ENCODE assay signal across 10 cellular contexts in genomic region chr3:172126741-172127140, GRCh38.
DNase-seq lines count a peak whose midpoint lies in the region; TF ChIP-seq lines count a peak whose summit lies in the region.
"Had no signal": no experiment of that assay in that cellular context is flagged by ENCODE, and none has a peak within 500 bp of the region (broad histone marks: within the 10 kb centered on the region; RNA-seq: fewer than 3 reads in every experiment).

No MANE protein-coding gene starts in this region.

- no peaks in the 10 kb centered on the region; the same call in 1 of the 2 replicates for H3K9me3 ChIP-seq in HUES6 (ENCODE audit: control insufficient read depth, insufficient read depth, low read depth, low read length)
- no peaks in the 10 kb centered on the region for H3K9me3 ChIP-seq in muscle layer of colon (ENCODE audit: low read length)
- no peaks in the 10 kb centered on the region for H3K9me3 ChIP-seq in tibial artery

- DNase-seq in choroid plexus epithelial cell (ENCODE audit: low read depth) = peak; percentile 57
- no peak for DNase-seq in tibial artery
- no peak for DNase-seq in NCI-H2227 treated with DMSO at 0.1 percent for 48 hours (lab: John Stamatoyannopoulos, UW)
- no peak for DNase-seq in stimulated activated CD4-positive, alpha-beta T cell treated with anti-CD3 and anti-CD28 coated beads, Interleukin-15, amount 100 ng/mL, for 24 hours
- DNase-seq in HEK293T (ENCODE audit: extremely low spot score) = no peak
- DNase-seq: activated T-cell treated with anti-CD3 and anti-CD28 coated beads for 4 hours, DMS53 had no signal

- H3K4me1 ChIP-seq in HUES6 (ENCODE audit: control insufficient read depth, insufficient read depth, low read length) (peaks cover 41% of the 10 kb centered on the region), muscle layer of colon (ENCODE audit: insufficient read depth, low read length) (peaks cover 55% of the 10 kb centered on the region), tibial artery (peaks cover 0 to 74% (median 38%) of the 10 kb centered on the region in 4 donors)

- H3K27ac ChIP-seq in HUES6 (ENCODE audit: low read depth, low read length) (0 out of 2 replicates have a peak overlapping the region, but pooled peaks have one; percentile 27), muscle layer of colon (ENCODE audit: low read depth, low read length) (peak overlapping the region; percentile 57), tibial artery (peak overlapping the region; percentile 63 to 66)

- H3K27me3 ChIP-seq in HUES6 (ENCODE audit: control insufficient read depth, insufficient read depth, low read length) (no peaks in the 10 kb centered on the region), muscle layer of colon (ENCODE audit: control insufficient read depth in 1 of 2, insufficient read depth in 2 of 2, low read length in 2 of 2) (no peaks in the 10 kb centered on the region), tibial artery (no peaks in the 10 kb centered on the region)

- intact Hi-C loops in tibial artery (cut with DNase I; ENCODE audit: low total_unique reads) = loop anchor here (10.0 kb wide), 1 partner anchor 62 kb away; no protein-coding TSS in a partner anchor

- POLR2A ChIA-PET in HEK293T (lab: Yijun Ruan, JAX) = interaction anchor here (1.1 to 1.4 kb wide), 2 partner anchors 21 to 86 kb away, joined by 3 to 4 read pairs; no protein-coding TSS in a partner anchor

- peaks cover 39% of the 10 kb centered on the region; the same call in 1 of the 2 replicates for H3K36me3 ChIP-seq in HUES6 (ENCODE audit: control insufficient read depth, insufficient read depth, low read length)
- H3K36me3 ChIP-seq in muscle layer of colon (ENCODE audit: insufficient read depth, low read length) = no peaks in the 10 kb centered on the region
- H3K36me3 ChIP-seq in tibial artery = peaks cover 0 to 6% (median 0%) of the 10 kb centered on the region in 3 donors

- H3K4me3 ChIP-seq in HUES6 (ENCODE audit: low read depth, low read length) (no peak overlapping the region), choroid plexus epithelial cell (ENCODE audit: low read depth, low read length) (no peak overlapping the region), muscle layer of colon (ENCODE audit: low read depth in 1 of 2, low read length in 2 of 2) (no peak overlapping the region), tibial artery (no peak overlapping the region)
- H3K4me3 ChIP-seq: K562 had no signal

- TF ChIP-seq CTCF in choroid plexus epithelial cell (conservative IDR thresholded peaks at IDR 0.05; ENCODE audit: low read depth, low read length) (no peak), tibial artery (IDR thresholded peaks at IDR 0.05) (no peak)

- H3K9ac ChIP-seq in HUES6 (ENCODE audit: low read length) = no peak overlapping the region
- H3K9ac ChIP-seq in muscle layer of colon (ENCODE audit: low read length) = no peak overlapping the region

- CTCF ChIA-PET in HEK293T (lab: Yijun Ruan, JAX) = interaction anchor here (0.7 kb wide), 1 partner anchor 206 kb away, joined by 3 read pairs; no protein-coding TSS in a partner anchor

TF ChIP-seq in HEK293T, 16 proteins besides CTCF, POLR2A, EP300 and RAD21:
- no peak for TF ChIP-seq BHLHE40 (IDR thresholded peaks at IDR 0.05; ENCODE audit: borderline replicate concordance)
- no peak for TF ChIP-seq SUZ12 (IDR thresholded peaks at IDR 0.05)
- no peak for TF ChIP-seq HDGF (IDR thresholded peaks at IDR 0.05; ENCODE audit: borderline replicate concordance)
- no peak for TF ChIP-seq CTBP1 (IDR thresholded peaks at IDR 0.05; ENCODE audit: borderline replicate concordance)
- TF ChIP-seq ZNF384 (IDR thresholded peaks at IDR 0.05) = no peak
- TF ChIP-seq SP1 (IDR thresholded peaks at IDR 0.05) = no peak
- TF ChIP-seq L3MBTL2 (conservative IDR thresholded peaks at IDR 0.05) = no peak
- no peak for TF ChIP-seq FOXK2 (IDR thresholded peaks at IDR 0.05)
- TF ChIP-seq FOXA1 (IDR thresholded peaks at IDR 0.05) = no peak
- TF ChIP-seq ARNT (IDR thresholded peaks at IDR 0.05) = no peak
- TF ChIP-seq PKNOX1 (IDR thresholded peaks at IDR 0.05) = no peak
- TF ChIP-seq FOXM1 (IDR thresholded peaks at IDR 0.05; ENCODE audit: borderline replicate concordance) = no peak
- TF ChIP-seq NFRKB (IDR thresholded peaks at IDR 0.05) = no peak
